Comparison of ENCODE assay signal across 30 cellular contexts in genomic region chr12:93888964-93889363, GRCh38.
"Had no signal": no experiment of that assay in that cellular context is flagged by ENCODE, and none has a peak within 500 bp of the region (broad histone marks: within the 10 kb centered on the region; RNA-seq: fewer than 3 reads in every experiment).

No MANE protein-coding gene starts in this region.

- H3K4me3 ChIP-seq: pancreas, prostate gland, right lobe of liver, skin epidermis, smooth muscle cell, spleen, suprapubic skin, testis, tibial artery, transverse colon, upper lobe of right lung, uterus had no signal

- DNase-seq: naive thymus-derived CD8-positive, alpha-beta T cell; nephron progenitor cell; nucleus accumbens; pancreas; retina; right cardiac atrium; right lobe of liver; spleen; stimulated activated CD4-positive, alpha-beta T cell treated with anti-CD3 and anti-CD28 coated beads, Interleukin-12 subunit alpha, Interleukin-12 subunit beta, amount 100 ng/mL, for 4 hours; stimulated activated CD4-positive, alpha-beta T cell treated with anti-CD3 and anti-CD28 coated beads, Interleukin-1b, Interleukin-23, amount 100 ng/mL, for 48 hours; stimulated activated CD4-positive, alpha-beta T cell treated with anti-CD3 and anti-CD28 coated beads, Interleukin-4, amount 100 ng/mL, for 1 hour; stimulated activated CD4-positive, alpha-beta T cell treated with anti-CD3 and anti-CD28 coated beads, Interleukin-4, amount 100 ng/mL, for 4 hours; stimulated activated CD8-positive, alpha-beta memory T cell treated with anti-CD3 and anti-CD28 coated beads, Interleukin-4, amount 100 ng/mL, for 48 hours; stimulated activated naive CD4-positive, alpha-beta T cell; stimulated activated naive CD8-positive, alpha-beta T cell treated with anti-CD3 and anti-CD28 coated beads, Interleukin-15, amount 100 ng/mL, for 72 hours; stimulated activated naive CD8-positive, alpha-beta T cell treated with anti-CD3 and anti-CD28 coated beads, Interleukin-15, Interleukin-2, amounts not matched to agents 100 U/mL and 50 U/mL, for 24 hours; substantia nigra; testis; tibial artery; transverse colon; upper lobe of right lung; uterus had no signal

- H3K9me3 ChIP-seq: neutrophil, pancreas, prostate gland, right lobe of liver, spleen, suprapubic skin, testis, tibial artery, transverse colon, upper lobe of right lung, uterus had no signal

- H3K4me1 ChIP-seq: pancreas, right lobe of liver, spleen, upper lobe of right lung, uterus had no signal

- ATAC-seq: naive thymus-derived CD8-positive, alpha-beta T cell; natural killer cell treated with Interleukin-12 subunit alpha and Interleukin-12 subunit beta and Interleukin-15 and Interleukin-18, amount 100 ng/mL, for 72 hours; pancreas; right cardiac atrium; right lobe of liver; stimulated activated memory B cell treated with anti-CD40 and anti-IgM and Interleukin-4, amounts not matched to agents 10 μg/mL and 1 μg/mL and 100 μg/mL, for 72 hours; stimulated activated naive CD8-positive, alpha-beta T cell treated with anti-CD3 and anti-CD28 coated beads, Interleukin-15, amount 100 ng/mL, for 72 hours; stimulated activated naive CD8-positive, alpha-beta T cell treated with anti-CD3 and anti-CD28 coated beads, Interleukin-15, Interleukin-2, amounts not matched to agents 100 U/mL and 50 U/mL, for 24 hours; upper lobe of right lung had no signal

- H3K4me2 ChIP-seq: smooth muscle cell had no signal

- H3K27ac ChIP-seq: neutrophil, pancreas, prostate gland, right lobe of liver, skin epidermis, spleen, suprapubic skin, testis, tibial artery, transverse colon, upper lobe of right lung, uterus had no signal

- H3K27me3 ChIP-seq: neutrophil, pancreas, right lobe of liver, spleen, suprapubic skin, testis, tibial artery, transverse colon, upper lobe of right lung, uterus had no signal

- H3K9me3 Mint-ChIP-seq: naive thymus-derived CD8-positive, alpha-beta T cell; natural killer cell treated with Interleukin-12 subunit alpha and Interleukin-12 subunit beta and Interleukin-15 and Interleukin-18, amount 100 ng/mL, for 72 hours; nephron progenitor cell; stimulated activated memory B cell treated with anti-CD40 and anti-IgM and Interleukin-4, amounts not matched to agents 10 μg/mL and 1 μg/mL and 100 μg/mL, for 72 hours; stimulated activated naive CD8-positive, alpha-beta T cell treated with anti-CD3 and anti-CD28 coated beads, Interleukin-15, amount 100 ng/mL, for 72 hours; type B pancreatic cell had no signal

- H3K36me3 Mint-ChIP-seq: naive thymus-derived CD8-positive, alpha-beta T cell; natural killer cell treated with Interleukin-12 subunit alpha and Interleukin-12 subunit beta and Interleukin-15 and Interleukin-18, amount 100 ng/mL, for 72 hours; stimulated activated memory B cell treated with anti-CD40 and anti-IgM and Interleukin-4, amounts not matched to agents 10 μg/mL and 1 μg/mL and 100 μg/mL, for 72 hours; type B pancreatic cell had no signal

- H3K36me3 ChIP-seq: neutrophil, pancreas, prostate gland, right lobe of liver, spleen, suprapubic skin, tibial artery, transverse colon, upper lobe of right lung, uterus had no signal

- H3K27ac Mint-ChIP-seq: naive thymus-derived CD8-positive, alpha-beta T cell; natural killer cell treated with Interleukin-12 subunit alpha and Interleukin-12 subunit beta and Interleukin-15 and Interleukin-18, amount 100 ng/mL, for 72 hours; nephron progenitor cell; stimulated activated memory B cell treated with anti-CD40 and anti-IgM and Interleukin-4, amounts not matched to agents 10 μg/mL and 1 μg/mL and 100 μg/mL, for 72 hours; type B pancreatic cell had no signal
